In genomic region chr10:47311900-47312662, GRCh38 we compare ENCODE assay signal across 8 cellular contexts. TPM values are rescaled to one million over a fixed set of nuclear protein-coding genes. Genes with fewer than 3 reads are reported as not detected.
DNase-seq lines count a peak whose midpoint lies in the region; FAIRE-seq and TF ChIP-seq lines count a peak whose summit lies in the region.

No MANE protein-coding gene starts in this region.

- H3K36me3 ChIP-seq in SU-DHL-6 (ENCODE audit: low read length) (no peaks in the 10 kb centered on the region), cardiac muscle cell (no peaks in the 10 kb centered on the region), prostate gland (no peaks in the 10 kb centered on the region)

- no peak for TF ChIP-seq POLR2A in prostate gland (IDR thresholded peaks at IDR 0.05)

- H4K20me1 ChIP-seq in SU-DHL-6 (ENCODE audit: low read depth, low read length), result no peaks in the 10 kb centered on the region

- H3K27ac Mint-ChIP-seq in activated naive CD8-positive, alpha-beta T cell, result peak overlapping the region; percentile 84

- no peaks in the 10 kb centered on the region for H3K36me3 Mint-ChIP-seq in activated naive CD8-positive, alpha-beta T cell

- H3K9me2 ChIP-seq in SU-DHL-6 (replicated peaks; ENCODE audit: insufficient read depth, low read length), result no peaks in the 10 kb centered on the region

- H3K4me1 ChIP-seq in cardiac muscle cell (ENCODE audit: low read depth) (no peaks in the 10 kb centered on the region), prostate gland (replicated peaks) (no peaks in the 10 kb centered on the region)

- H3K27me3 Mint-ChIP-seq in activated naive CD8-positive, alpha-beta T cell, result no peaks in the 10 kb centered on the region

- DNase-seq in C1 segment of cervical spinal cord (lab: John Stamatoyannopoulos, UW) (peak; percentile 13 to 82 (median 64)), GM19240 (ENCODE audit: insufficient read length, low spot score) (peak; percentile 76), LHCN-M2 (ENCODE audit: low read depth) (peak; percentile 36), cardiac muscle cell (ENCODE audit: low read depth in 1 of 2, low spot score in 1 of 2) (peak; percentile 82 to 89), prostate gland (ENCODE audit: low spot score) (peak; percentile 76), urothelium cell line (ENCODE audit: low spot score) (peak; percentile 93)

- H3K27ac ChIP-seq in SU-DHL-6 (ENCODE audit: low read depth, low read length) (no peak overlapping the region), cardiac muscle cell (no peak overlapping the region), prostate gland (no peak overlapping the region)

- H3F3A ChIP-seq in SU-DHL-6 (ENCODE audit: insufficient read depth), result no peaks in the 10 kb centered on the region

- no peaks in the 10 kb centered on the region for H3K79me2 ChIP-seq in SU-DHL-6 (ENCODE audit: insufficient read depth, low read length)

- no peak overlapping the region for H3K4me2 ChIP-seq in SU-DHL-6 (ENCODE audit: low read depth, low read length, poor library complexity, severe bottlenecking)

- peak overlapping the region; percentile 49 for H3K4me3 Mint-ChIP-seq in activated naive CD8-positive, alpha-beta T cell

- H3K4me1 Mint-ChIP-seq in activated naive CD8-positive, alpha-beta T cell (ENCODE audit: low read depth), result peaks cover 30% of the 10 kb centered on the region

- H3K9me3 Mint-ChIP-seq in activated naive CD8-positive, alpha-beta T cell (ENCODE audit: low read depth), result no peaks in the 10 kb centered on the region

- H3K4me3 ChIP-seq in SU-DHL-6 (ENCODE audit: insufficient read depth, low read length, poor library complexity, severe bottlenecking) (no peak overlapping the region), cardiac muscle cell (no peak overlapping the region), prostate gland (no peak overlapping the region)

- H3K27me3 ChIP-seq in SU-DHL-6 (ENCODE audit: low read length) (no peaks in the 10 kb centered on the region), cardiac muscle cell (no peaks in the 10 kb centered on the region), prostate gland (replicated peaks; ENCODE audit: insufficient read depth) (no peaks in the 10 kb centered on the region)

- no peak for FAIRE-seq in urothelium cell line (lab: Jason Lieb, UNC)

- H3K9me3 ChIP-seq in SU-DHL-6 (ENCODE audit: insufficient read depth, low read length) (no peaks in the 10 kb centered on the region), cardiac muscle cell (ENCODE audit: low read depth) (no peaks in the 10 kb centered on the region), prostate gland (no peaks in the 10 kb centered on the region)

- WGBS in prostate gland, result 23% methylated on average over 20 of the region's 21 CpGs

- H3K9ac ChIP-seq in SU-DHL-6 (ENCODE audit: low read length), result no peak overlapping the region

- intact Hi-C loops in prostate gland (cut with DNase I), result loop anchor here (5.0 kb wide), 2 partner anchors 265 to 290 kb away; no protein-coding TSS in a partner anchor

- peak overlapping the region; percentile 12 for H2AFZ ChIP-seq in SU-DHL-6 (ENCODE audit: low read depth, low read length, severe bottlenecking)

- TF ChIP-seq CTCF in SU-DHL-6 (IDR thresholded peaks at IDR 0.05; ENCODE audit: insufficient read depth, low read length, poor library complexity, severe bottlenecking) (peak; percentile 78), cardiac muscle cell (IDR thresholded peaks at IDR 0.05; ENCODE audit: low read depth, low read length) (peak; percentile 97), prostate gland (IDR thresholded peaks at IDR 0.05) (peak; percentile 65 to 90 (median 78))

RNA-seq across cellular contexts. Expression of gene GDF2, which starts 10.2 kb away (rescaled TPM):
- total RNA-seq in LHCN-M2 (2014; rRNA removed), result not detected in 2 replicates
- not detected for polyA plus RNA-seq in LHCN-M2 (2012)
- total RNA-seq in cardiac muscle cell, result 3.5 and 5.8 TPM in 2 replicates
- polyA plus RNA-seq in cardiac muscle cell, result 2.6 and 4.4 TPM in 2 replicates
- total RNA-seq in prostate gland, result not detected

RNA-seq across cellular contexts. Expression of gene GDF10, which starts 12.1 kb away (rescaled TPM):
- total RNA-seq in LHCN-M2 (2014; rRNA removed) (not detected in 2 replicates), cardiac muscle cell (3.2 and 4.0 TPM in 2 replicates), prostate gland (10 to 100 TPM in 1 of 2 donors, under 1 TPM in 1; 0.32 to 28.0 TPM)
- not detected for polyA plus RNA-seq in LHCN-M2 (2012)
- polyA plus RNA-seq in cardiac muscle cell, result 3.2 and 3.8 TPM in 2 replicates

RNA-seq across cellular contexts. Expression of gene RBP3, which starts 36.1 kb away (rescaled TPM):
- total RNA-seq in LHCN-M2 (2014; rRNA removed) (not detected in 2 replicates), cardiac muscle cell (not detected in 2 replicates), prostate gland (not detected)
- not detected for polyA plus RNA-seq in LHCN-M2 (2012)
- polyA plus RNA-seq in cardiac muscle cell, result not detected in 2 replicates

Comparison
In these comparisons a context has a peak if more than half of its experiments do, and no peak if none do; other contexts are left out.
1. DNase-seq: peak in every context shown above with its lines; median percentile 93 in urothelium cell line; 86 in cardiac muscle cell; 76 in GM19240; 76 in prostate gland; 64 in C1 segment of cervical spinal cord; 36 in LHCN-M2.